Comparison of ENCODE assay signal across 3 cellular contexts in genomic region chr7:100908512-100908911, GRCh38.
TF ChIP-seq lines count a peak whose summit lies in the region.

No MANE protein-coding gene starts in this region.

TF ChIP-seq in HEK293, 187 proteins besides CTCF, POLR2A, EP300 and RAD21:
- TF ChIP-seq SETDB1 (IDR thresholded peaks at IDR 0.05; ENCODE audit: insufficient read length, low read length) (no peak), ZNF629 (tag by site-specific recombination; IDR thresholded peaks at IDR 0.05) (no peak), ZNF184 (tag by site-specific recombination; IDR thresholded peaks at IDR 0.05) (peak; percentile 97), ZNF341 (tag by site-specific recombination; IDR thresholded peaks at IDR 0.05; ENCODE audit: low read depth) (no peak)

TF ChIP-seq in H1, 55 proteins besides CTCF, POLR2A, EP300 and RAD21:
- TF ChIP-seq KDM5A (IDR thresholded peaks at IDR 0.05; ENCODE audit: low read length), result no peak
TF ChIP-seq in H1: peak in this region for 0.

TF ChIP-seq in GM23338, 12 proteins besides CTCF, POLR2A, EP300 and RAD21:
- TF ChIP-seq JUNB (IDR thresholded peaks at IDR 0.05; ENCODE audit: unreplicated experiment), result no peak
- no peak for TF ChIP-seq STAT1 (IDR thresholded peaks at IDR 0.05; ENCODE audit: unreplicated experiment)
- TF ChIP-seq ZNF331 (CRISPR knock-in tag; IDR thresholded peaks at IDR 0.05; ENCODE audit: low read depth), result no peak
- no peak for TF ChIP-seq ETS1 (IDR thresholded peaks at IDR 0.05)
- no peak for TF ChIP-seq POLR2AphosphoS5 (IDR thresholded peaks at IDR 0.05; ENCODE audit: low read depth)
TF ChIP-seq in GM23338: peak in this region for 0.
